Comparison of ENCODE assay signal across 10 cellular contexts in the genomic region with DNA sequence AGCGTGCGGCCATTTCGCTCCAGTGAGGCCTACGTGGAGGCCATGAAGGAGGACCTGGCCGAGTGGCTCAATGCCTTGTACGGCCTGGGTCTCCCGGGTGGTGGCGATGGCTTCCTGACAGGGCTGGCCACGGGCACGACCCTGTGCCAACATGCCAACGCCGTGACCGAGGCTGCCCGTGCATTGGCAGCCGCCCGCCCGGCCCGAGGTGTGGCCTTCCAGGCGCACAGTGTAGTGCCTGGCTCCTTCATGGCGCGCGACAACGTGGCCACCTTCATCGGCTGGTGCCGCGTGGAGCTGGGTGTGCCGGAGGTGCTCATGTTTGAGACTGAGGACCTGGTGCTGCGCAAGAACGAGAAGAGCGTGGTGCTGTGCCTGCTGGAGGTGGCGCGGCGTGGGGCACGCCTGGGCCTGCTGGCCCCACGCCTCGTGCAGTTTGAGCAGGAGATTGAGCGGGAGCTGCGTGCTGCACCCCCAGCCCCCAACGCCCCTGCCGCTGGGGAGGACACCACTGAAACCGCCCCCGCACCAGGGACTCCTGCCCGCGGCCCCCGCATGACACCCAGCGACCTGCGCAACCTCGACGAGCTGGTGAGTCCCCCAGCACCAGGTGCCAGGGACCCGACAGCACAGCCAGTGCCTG.
A peak's percentile ranks its signal among the peaks of the same experiment; 100 is the strongest.
DNase-seq lines count a peak whose midpoint lies in the region; ATAC-seq lines count a peak whose summit lies in the region.
"Had no signal": no experiment of that assay in that cellular context is flagged by ENCODE, and none has a peak within 500 bp of the region (broad histone marks: within the 10 kb centered on the region; RNA-seq: fewer than 3 reads in every experiment).

No MANE protein-coding gene starts in this region.

- ATAC-seq in stimulated activated naive CD8-positive, alpha-beta T cell treated with anti-CD3 and anti-CD28 coated beads, Interleukin-15, amount 100 ng/mL, for 72 hours, result no peak
- ATAC-seq in stimulated activated naive CD8-positive, alpha-beta T cell treated with anti-CD3 and anti-CD28 coated beads, Interleukin-15, Interleukin-2, amounts not matched to agents 100 U/mL and 50 U/mL, for 24 hours, result no peak
- ATAC-seq in GM18873 (IDR thresholded peaks at IDR 0.05; ENCODE audit: low FRiP score, unreplicated experiment) (no peak), GM21360 (IDR thresholded peaks at IDR 0.05; ENCODE audit: unreplicated experiment) (no peak)

- peaks cover 69% of the 10 kb centered on the region for H3K27me3 Mint-ChIP-seq in stimulated activated naive CD8-positive, alpha-beta T cell treated with anti-CD3 and anti-CD28 coated beads, Interleukin-15, amount 100 ng/mL, for 72 hours
- peaks cover 20% of the 10 kb centered on the region for H3K27me3 Mint-ChIP-seq in dendritic cell treated with granulocyte-macrophage colony-stimulating factor and Interleukin-4, amounts not matched to agents 40 ng/mL and 50 ng/mL, for 4 days

- peaks cover 49% of the 10 kb centered on the region in 2 donors for H3K4me1 ChIP-seq in mucosa of rectum (ENCODE audit: control insufficient read depth in 2 of 2, insufficient read depth in 2 of 2, low read length in 2 of 2)
- H3K4me1 ChIP-seq in effector memory CD4-positive, alpha-beta T cell (ENCODE audit: control insufficient read depth, insufficient read depth, low read length, poor library complexity, severe bottlenecking), result peaks cover 31% of the 10 kb centered on the region

- H3K4me3 Mint-ChIP-seq in stimulated activated naive CD8-positive, alpha-beta T cell treated with anti-CD3 and anti-CD28 coated beads, Interleukin-15, amount 100 ng/mL, for 72 hours, result peak overlapping the region; percentile 2 to 12
- H3K4me3 Mint-ChIP-seq in dendritic cell treated with granulocyte-macrophage colony-stimulating factor and Interleukin-4, amounts not matched to agents 40 ng/mL and 50 ng/mL, for 4 days, result peak overlapping the region; percentile 58

- no peak for DNase-seq in stimulated activated naive CD8-positive, alpha-beta T cell treated with anti-CD3 and anti-CD28 coated beads, Interleukin-15, amount 100 ng/mL, for 72 hours
- DNase-seq in stimulated activated naive CD8-positive, alpha-beta T cell treated with anti-CD3 and anti-CD28 coated beads, Interleukin-15, Interleukin-2, amounts not matched to agents 100 U/mL and 50 U/mL, for 24 hours, result no peak
- DNase-seq in effector memory CD4-positive, alpha-beta T cell, result no peak
- DNase-seq in NCI-H69 (lab: John Stamatoyannopoulos, UW), result no peak
- DNase-seq: activated CD4-positive, alpha-beta T cell treated with anti-CD3 and anti-CD28 coated beads, Interleukin-2, amount 50 U/mL, for 4 hours; NCI-H774 had no signal

- H3K27ac Mint-ChIP-seq in stimulated activated naive CD8-positive, alpha-beta T cell treated with anti-CD3 and anti-CD28 coated beads, Interleukin-15, amount 100 ng/mL, for 72 hours, result no peak overlapping the region
- H3K27ac Mint-ChIP-seq in dendritic cell treated with granulocyte-macrophage colony-stimulating factor and Interleukin-4, amounts not matched to agents 40 ng/mL and 50 ng/mL, for 4 days, result peak overlapping the region; percentile 82

- no peak overlapping the region for H3K9ac ChIP-seq in mucosa of rectum (ENCODE audit: low read depth in 1 of 2, low read length in 2 of 2)

- no peaks in the 10 kb centered on the region for H3K36me3 ChIP-seq in mucosa of rectum (ENCODE audit: control insufficient read depth in 2 of 2, insufficient read depth in 2 of 2, low read length in 2 of 2)
- H3K36me3 ChIP-seq in effector memory CD4-positive, alpha-beta T cell (ENCODE audit: control insufficient read depth, insufficient read depth, low read length), result no peaks in the 10 kb centered on the region

- H3K27ac ChIP-seq in mucosa of rectum (ENCODE audit: low read depth in 2 of 2, low read length in 2 of 2), result peak overlapping the region; percentile 17 to 32
- no peak overlapping the region for H3K27ac ChIP-seq in effector memory CD4-positive, alpha-beta T cell (ENCODE audit: insufficient read depth, low read length, poor library complexity, severe bottlenecking)

- H3K4me3 ChIP-seq in mucosa of rectum (ENCODE audit: low read length in 2 of 2), result peak overlapping the region in 1 of 2 donors; percentile 77
- H3K4me3 ChIP-seq in effector memory CD4-positive, alpha-beta T cell (ENCODE audit: insufficient read depth, low read depth, low read length, poor library complexity, severe bottlenecking), result no peak overlapping the region

- H3K27me3 ChIP-seq in mucosa of rectum (ENCODE audit: control insufficient read depth in 2 of 2, insufficient read depth in 2 of 2, low read length in 2 of 2), result peaks cover 0 to 2% of the 10 kb centered on the region in 2 donors
- peaks cover 6% of the 10 kb centered on the region for H3K27me3 ChIP-seq in effector memory CD4-positive, alpha-beta T cell (replicated peaks; ENCODE audit: control insufficient read depth, insufficient read depth, low read length, poor library complexity, severe bottlenecking)

- peaks cover 61% of the 10 kb centered on the region for H3K4me1 Mint-ChIP-seq in stimulated activated naive CD8-positive, alpha-beta T cell treated with anti-CD3 and anti-CD28 coated beads, Interleukin-15, amount 100 ng/mL, for 72 hours
- H3K4me1 Mint-ChIP-seq in dendritic cell treated with granulocyte-macrophage colony-stimulating factor and Interleukin-4, amounts not matched to agents 40 ng/mL and 50 ng/mL, for 4 days (ENCODE audit: low read depth), result peaks cover 90% of the 10 kb centered on the region

- no peaks in the 10 kb centered on the region for H3K9me3 Mint-ChIP-seq in stimulated activated naive CD8-positive, alpha-beta T cell treated with anti-CD3 and anti-CD28 coated beads, Interleukin-15, amount 100 ng/mL, for 72 hours
- H3K9me3 Mint-ChIP-seq in dendritic cell treated with granulocyte-macrophage colony-stimulating factor and Interleukin-4, amounts not matched to agents 40 ng/mL and 50 ng/mL, for 4 days, result no peaks in the 10 kb centered on the region

- intact Hi-C loops in dendritic cell treated with granulocyte-macrophage colony-stimulating factor and Interleukin-4, amounts not matched to agents 40 ng/mL and 50 ng/mL, for 4 days (cut with micrococcal nuclease), result no loop called here

- peaks cover 57% of the 10 kb centered on the region for H3K36me3 Mint-ChIP-seq in dendritic cell treated with granulocyte-macrophage colony-stimulating factor and Interleukin-4, amounts not matched to agents 40 ng/mL and 50 ng/mL, for 4 days (ENCODE audit: low read depth)

- no peaks in the 10 kb centered on the region for H3K9me3 ChIP-seq in mucosa of rectum (ENCODE audit: control insufficient read depth in 2 of 2, low read length in 2 of 2)
- no peaks in the 10 kb centered on the region for H3K9me3 ChIP-seq in effector memory CD4-positive, alpha-beta T cell (ENCODE audit: control insufficient read depth, low read length)
